ENCODE assay signal across 24 cellular contexts in genomic region chr5:135066781-135067430, GRCh38. TPM values are rescaled to one million over a fixed set of nuclear protein-coding genes. Genes with fewer than 3 reads are reported as not detected.
"Had no signal": no experiment of that assay in that cellular context is flagged by ENCODE, and none has a peak within 500 bp of the region (broad histone marks: within the 10 kb centered on the region; RNA-seq: fewer than 3 reads in every experiment).

No MANE protein-coding gene starts in this region.

- H3K4me1 Mint-ChIP-seq: central memory CD8-positive, alpha-beta T cell; naive thymus-derived CD8-positive, alpha-beta T cell had no signal

- ATAC-seq: effector memory CD8-positive, alpha-beta T cell; gastroesophageal sphincter; left ventricle myocardium superior; mucosa of descending colon; naive thymus-derived CD8-positive, alpha-beta T cell; psoas muscle; right lobe of liver had no signal

- H3K9me3 ChIP-seq: esophagus squamous epithelium, gastroesophageal sphincter, mucosa of descending colon, psoas muscle, right lobe of liver, suprapubic skin, thyroid gland, upper lobe of left lung, vagina had no signal

- DNase-seq: effector memory CD8-positive, alpha-beta T cell; esophagus squamous epithelium; foreskin fibroblast; glutamatergic neuron; islet precursor cell; left ventricle myocardium superior; mammary epithelial cell; mucosa of descending colon; occipital lobe; retina; stimulated activated CD4-positive, alpha-beta T cell treated with anti-CD3 and anti-CD28 coated beads, Interleukin-2, amount 100 ng/mL, for 24 hours; stimulated activated CD4-positive, alpha-beta T cell treated with anti-CD3 and anti-CD28 coated beads, Interleukin-4, amount 100 ng/mL, for 4 hours; stimulated activated naive CD4-positive, alpha-beta T cell; thyroid gland; upper lobe of left lung had no signal

- H2AFZ ChIP-seq: parathyroid adenoma had no signal

- H3K4me1 ChIP-seq: gastroesophageal sphincter, parathyroid adenoma, right lobe of liver, suprapubic skin, thyroid gland, upper lobe of left lung had no signal

- H3K27ac Mint-ChIP-seq: naive thymus-derived CD8-positive, alpha-beta T cell had no signal

- H3K27ac ChIP-seq: esophagus squamous epithelium, gastroesophageal sphincter, parathyroid adenoma, psoas muscle, right lobe of liver, suprapubic skin, thyroid gland, upper lobe of left lung, vagina had no signal

- H3K27me3 ChIP-seq: esophagus squamous epithelium, gastroesophageal sphincter, right lobe of liver, thyroid gland, upper lobe of left lung, vagina had no signal

- H3K36me3 ChIP-seq: esophagus squamous epithelium, gastroesophageal sphincter, right lobe of liver, suprapubic skin, thyroid gland, upper lobe of left lung, vagina had no signal

- H3K9ac ChIP-seq: parathyroid adenoma had no signal

- H3K4me3 ChIP-seq: esophagus squamous epithelium, gastroesophageal sphincter, mucosa of descending colon, psoas muscle, right lobe of liver, suprapubic skin, thyroid gland, upper lobe of left lung, vagina had no signal

- H3K36me3 Mint-ChIP-seq: naive thymus-derived CD8-positive, alpha-beta T cell had no signal

- H3K9me3 Mint-ChIP-seq: central memory CD8-positive, alpha-beta T cell; effector memory CD8-positive, alpha-beta T cell; naive thymus-derived CD8-positive, alpha-beta T cell had no signal

- H3K4me3 Mint-ChIP-seq: central memory CD8-positive, alpha-beta T cell; effector memory CD8-positive, alpha-beta T cell; naive thymus-derived CD8-positive, alpha-beta T cell had no signal

RNA-seq across cellular contexts. Expression of gene PITX1, which starts 32.9 kb away (rescaled TPM):
- total RNA-seq: left ventricle myocardium superior; naive thymus-derived CD8-positive, alpha-beta T cell; occipital lobe; right lobe of liver had no signal
- polyA plus RNA-seq: naive thymus-derived CD8-positive, alpha-beta T cell; neural cell had no signal
